In the genomic region with DNA sequence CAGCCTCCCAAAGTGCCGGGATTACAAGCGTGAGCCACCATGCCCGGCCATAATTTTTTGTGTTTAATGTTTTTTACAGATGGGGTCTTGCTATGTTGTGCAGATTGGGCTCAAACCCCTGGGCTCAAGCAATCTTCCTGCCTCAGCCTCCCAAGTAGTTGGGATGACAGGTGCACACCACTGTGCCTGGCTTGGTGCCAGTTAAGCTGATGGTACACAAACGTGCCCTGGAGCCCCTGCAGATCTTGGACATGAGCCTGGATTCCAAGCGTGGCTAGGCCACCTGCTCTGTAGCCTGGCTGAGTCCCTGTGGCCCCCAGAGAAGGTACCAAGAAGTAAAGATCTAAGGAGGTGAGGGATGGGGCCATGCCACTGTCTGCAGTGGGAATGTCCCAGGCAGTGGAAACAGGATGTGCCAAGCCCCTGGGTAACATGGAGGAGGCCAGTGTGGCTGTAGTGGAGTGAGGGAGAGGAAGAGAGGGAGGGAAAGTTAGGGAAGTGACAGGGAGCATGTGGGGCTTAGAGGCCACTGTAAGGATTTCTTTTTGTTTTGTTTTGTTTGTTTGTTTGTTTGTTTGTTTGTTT, we compare ENCODE assay signal across 25 cellular contexts. TPM values are rescaled to one million over a fixed set of nuclear protein-coding genes. Genes with fewer than 3 reads are reported as not detected.
DNase-seq lines count a peak whose midpoint lies in the region; ATAC-seq and TF ChIP-seq lines count a peak whose summit lies in the region.
"Had no signal": no experiment of that assay in that cellular context is flagged by ENCODE, and none has a peak within 500 bp of the region (broad histone marks: within the 10 kb centered on the region; RNA-seq: fewer than 3 reads in every experiment).

No MANE protein-coding gene starts in this region.

- intact Hi-C loops in upper lobe of right lung (cut with DNase I), result no loop called here

- H3K23ac ChIP-seq in mesenchymal stem cell (ENCODE audit: low read length in 2 of 2), result no peak overlapping the region

- no peak overlapping the region for H2BK120ac ChIP-seq in mesenchymal stem cell (ENCODE audit: low read depth, low read length)

- no peak overlapping the region for H4K91ac ChIP-seq in mesenchymal stem cell (ENCODE audit: low read length)

- no peak overlapping the region for H2BK15ac ChIP-seq in mesenchymal stem cell (ENCODE audit: low read depth, poor library complexity, severe bottlenecking)

- no peak overlapping the region for H3K14ac ChIP-seq in mesenchymal stem cell (ENCODE audit: low read length in 2 of 2)

- no peak overlapping the region for H3K9ac ChIP-seq in mesenchymal stem cell (ENCODE audit: low read length)
- H3K9ac ChIP-seq: parathyroid adenoma had no signal

- H3K4me3 ChIP-seq in upper lobe of right lung (no peak overlapping the region), mesenchymal stem cell (ENCODE audit: insufficient read depth in 1 of 2, low read depth in 1 of 2, low read length in 2 of 2) (no peak overlapping the region)
- H3K4me3 ChIP-seq: esophagus muscularis mucosa, hepatocyte, left lung had no signal

- H2AK5ac ChIP-seq in mesenchymal stem cell (ENCODE audit: low read length, severe bottlenecking), result no peak overlapping the region

- no peak overlapping the region for H2BK12ac ChIP-seq in mesenchymal stem cell (ENCODE audit: low read length in 2 of 2)

- H3K36me3 ChIP-seq in upper lobe of right lung, result no peaks in the 10 kb centered on the region
- H3K36me3 ChIP-seq in mesenchymal stem cell (ENCODE audit: control insufficient read depth in 1 of 2, insufficient read depth in 2 of 2, low read depth in 1 of 2, low read length in 2 of 2), result no peaks in the 10 kb centered on the region
- H3K36me3 ChIP-seq: esophagus muscularis mucosa, left lung had no signal

- H2AFZ ChIP-seq in mesenchymal stem cell (ENCODE audit: low read depth, low read length), result no peak overlapping the region
- H2AFZ ChIP-seq: hepatocyte, parathyroid adenoma had no signal

- DNase-seq in NCI-H2081 (lab: John Stamatoyannopoulos, UW), result peak; percentile 65 to 86
- no peak for DNase-seq in NCI-H2081 treated with DMSO at 0.1 percent for 48 hours (lab: John Stamatoyannopoulos, UW)
- DNase-seq in NCI-H1092 treated with DMSO at 0.1 percent for 48 hours (lab: John Stamatoyannopoulos, UW), result peak; percentile 72
- DNase-seq in NCI-H345 (lab: John Stamatoyannopoulos, UW), result peak; percentile 99
- DNase-seq in myocyte (ENCODE audit: low read depth), result peak; percentile 13
- no peak for DNase-seq in upper lobe of right lung
- no peak for DNase-seq in mesenchymal stem cell
- DNase-seq: 8988T; activated CD4-positive, alpha-beta T cell treated with anti-CD3 and anti-CD28 coated beads for 48 hours; activated CD8-positive, alpha-beta memory T cell treated with anti-CD3 and anti-CD28 coated beads, Interleukin-2, amount 50 U/mL, for 4 hours; CD8-positive, alpha-beta memory T cell; effector memory CD8-positive, alpha-beta T cell; EL; immature natural killer cell; left lung; natural killer cell; NCI-H187; right cardiac atrium had no signal

- no peak overlapping the region for H3K18ac ChIP-seq in mesenchymal stem cell (ENCODE audit: low read depth in 1 of 2, low read length in 2 of 2)

- no peak for TF ChIP-seq CTCF in upper lobe of right lung (IDR thresholded peaks at IDR 0.05)

- H3K27ac ChIP-seq in upper lobe of right lung, result no peak overlapping the region
- no peak overlapping the region for H3K27ac ChIP-seq in mesenchymal stem cell (ENCODE audit: low read length, poor library complexity, severe bottlenecking)
- H3K27ac ChIP-seq: esophagus muscularis mucosa, hepatocyte, left lung, parathyroid adenoma had no signal

- H2BK5ac ChIP-seq in mesenchymal stem cell (ENCODE audit: low read depth, low read length, poor library complexity, severe bottlenecking), result no peak overlapping the region

- H3K4ac ChIP-seq in mesenchymal stem cell (ENCODE audit: low read depth in 1 of 2, low read length in 2 of 2), result no peak overlapping the region

- no peak overlapping the region for H3K4me2 ChIP-seq in mesenchymal stem cell (ENCODE audit: low read length, poor library complexity, severe bottlenecking)
- H3K4me2 ChIP-seq: hepatocyte had no signal

- H4K8ac ChIP-seq in mesenchymal stem cell (ENCODE audit: low read length), result no peak overlapping the region

- ATAC-seq in HG03025 (IDR thresholded peaks at IDR 0.05; ENCODE audit: low FRiP score, unreplicated experiment) (no peak), upper lobe of right lung (no peak)
- ATAC-seq: effector memory CD8-positive, alpha-beta T cell; left lung; natural killer cell had no signal

- WGBS in mesenchymal stem cell, result 81% methylated on average over 5 of the region's 5 CpGs

- H3K79me1 ChIP-seq in mesenchymal stem cell (replicated peaks; ENCODE audit: low read length, poor library complexity, severe bottlenecking), result no peaks in the 10 kb centered on the region

- H3K27me3 ChIP-seq in upper lobe of right lung, result no peaks in the 10 kb centered on the region
- peaks cover 16 to 53% of the 10 kb centered on the region in 2 experiments for H3K27me3 ChIP-seq in mesenchymal stem cell (ENCODE audit: control insufficient read depth in 1 of 2, insufficient read depth in 1 of 2, low read length in 2 of 2)
- H3K27me3 ChIP-seq: hepatocyte had no signal

- H3K9me3 ChIP-seq in upper lobe of right lung (no peaks in the 10 kb centered on the region), mesenchymal stem cell (ENCODE audit: control insufficient read depth, low read length) (peaks cover 6% of the 10 kb centered on the region)
- H3K9me3 ChIP-seq: esophagus muscularis mucosa, left lung had no signal

- no peaks in the 10 kb centered on the region for H3K4me1 ChIP-seq in upper lobe of right lung
- peaks cover 1% of the 10 kb centered on the region for H3K4me1 ChIP-seq in mesenchymal stem cell (ENCODE audit: control insufficient read depth, insufficient read depth, low read depth, low read length)
- H3K4me1 ChIP-seq: esophagus muscularis mucosa, parathyroid adenoma had no signal

RNA-seq across cellular contexts. Expression of gene PRODH2, which starts 7.0 kb away (rescaled TPM):
- total RNA-seq in myocyte (not detected in 2 replicates), upper lobe of right lung (not detected)
- not detected for polyA plus RNA-seq in myocyte (2012)
- not detected for polyA plus RNA-seq in mesenchymal stem cell (2013, experiment 1 of 2)
- not detected for polyA plus RNA-seq in mesenchymal stem cell (2013, experiment 2 of 2)
- total RNA-seq: CD8-positive, alpha-beta memory T cell; esophagus muscularis mucosa; frontal cortex; left lung; mesothelial cell of epicardium; natural killer cell; right cardiac atrium; SK-MEL-5 had no signal
- polyA plus RNA-seq: CD8-positive, alpha-beta memory T cell; immature natural killer cell; right cardiac atrium had no signal

RNA-seq across cellular contexts. Expression of gene ARHGAP33, which starts 30.2 kb away (rescaled TPM):
- 1.5 and 3.8 TPM in 2 replicates for total RNA-seq in myocyte
- 5.6 TPM for polyA plus RNA-seq in myocyte (2012)
- 6.8 TPM for total RNA-seq in upper lobe of right lung
- 11.6 TPM for polyA plus RNA-seq in mesenchymal stem cell (2013, experiment 1 of 2)
- polyA plus RNA-seq in mesenchymal stem cell (2013, experiment 2 of 2), result 4.5 TPM

RNA-seq across cellular contexts. Expression of gene NPHS1, which starts 46.7 kb away (rescaled TPM):
- total RNA-seq in myocyte (not detected in 2 replicates), upper lobe of right lung (not detected)
- not detected for polyA plus RNA-seq in myocyte (2012)
- polyA plus RNA-seq in mesenchymal stem cell (2013, experiment 1 of 2), result not detected
- not detected for polyA plus RNA-seq in mesenchymal stem cell (2013, experiment 2 of 2)
- total RNA-seq: CD8-positive, alpha-beta memory T cell; esophagus muscularis mucosa; right cardiac atrium; SK-MEL-5 had no signal
- polyA plus RNA-seq: CD8-positive, alpha-beta memory T cell; immature natural killer cell; right cardiac atrium had no signal

RNA-seq across cellular contexts. Expression of gene PROSER3, which starts 47.6 kb away (rescaled TPM):
- 3.2 and 3.6 TPM in 2 replicates for total RNA-seq in myocyte
- polyA plus RNA-seq in myocyte (2012), result 11.0 TPM
- 18.2 TPM for total RNA-seq in upper lobe of right lung
- 30.8 TPM for polyA plus RNA-seq in mesenchymal stem cell (2013, experiment 1 of 2)
- polyA plus RNA-seq in mesenchymal stem cell (2013, experiment 2 of 2), result 27.8 TPM

RNA-seq across cellular contexts. Expression of gene HSPB6, which starts 48.8 kb away (rescaled TPM):
- total RNA-seq in myocyte (0.21 and 0.37 TPM in 2 replicates), upper lobe of right lung (41.3 TPM)
- 0.24 TPM for polyA plus RNA-seq in myocyte (2012)
- 418 TPM for polyA plus RNA-seq in mesenchymal stem cell (2013, experiment 1 of 2)
- 419 TPM for polyA plus RNA-seq in mesenchymal stem cell (2013, experiment 2 of 2)
- total RNA-seq: CD8-positive, alpha-beta memory T cell; natural killer cell; SK-MEL-5 had no signal
- polyA plus RNA-seq: CD8-positive, alpha-beta memory T cell; immature natural killer cell had no signal

Comparison
In these comparisons a context has a peak if more than half of its experiments do, and no peak if none do; other contexts are left out.
1. DNase-seq: peak in NCI-H2081 (2 of 2), NCI-H1092 treated with DMSO at 0.1 percent for 48 hours (single experiment), NCI-H345 (single experiment) and myocyte (single experiment); none in NCI-H2081 treated with DMSO at 0.1 percent for 48 hours (single experiment), upper lobe of right lung (single experiment) and mesenchymal stem cell (single experiment).